Comparison of ENCODE assay signal across 8 cellular contexts in the genomic region with DNA sequence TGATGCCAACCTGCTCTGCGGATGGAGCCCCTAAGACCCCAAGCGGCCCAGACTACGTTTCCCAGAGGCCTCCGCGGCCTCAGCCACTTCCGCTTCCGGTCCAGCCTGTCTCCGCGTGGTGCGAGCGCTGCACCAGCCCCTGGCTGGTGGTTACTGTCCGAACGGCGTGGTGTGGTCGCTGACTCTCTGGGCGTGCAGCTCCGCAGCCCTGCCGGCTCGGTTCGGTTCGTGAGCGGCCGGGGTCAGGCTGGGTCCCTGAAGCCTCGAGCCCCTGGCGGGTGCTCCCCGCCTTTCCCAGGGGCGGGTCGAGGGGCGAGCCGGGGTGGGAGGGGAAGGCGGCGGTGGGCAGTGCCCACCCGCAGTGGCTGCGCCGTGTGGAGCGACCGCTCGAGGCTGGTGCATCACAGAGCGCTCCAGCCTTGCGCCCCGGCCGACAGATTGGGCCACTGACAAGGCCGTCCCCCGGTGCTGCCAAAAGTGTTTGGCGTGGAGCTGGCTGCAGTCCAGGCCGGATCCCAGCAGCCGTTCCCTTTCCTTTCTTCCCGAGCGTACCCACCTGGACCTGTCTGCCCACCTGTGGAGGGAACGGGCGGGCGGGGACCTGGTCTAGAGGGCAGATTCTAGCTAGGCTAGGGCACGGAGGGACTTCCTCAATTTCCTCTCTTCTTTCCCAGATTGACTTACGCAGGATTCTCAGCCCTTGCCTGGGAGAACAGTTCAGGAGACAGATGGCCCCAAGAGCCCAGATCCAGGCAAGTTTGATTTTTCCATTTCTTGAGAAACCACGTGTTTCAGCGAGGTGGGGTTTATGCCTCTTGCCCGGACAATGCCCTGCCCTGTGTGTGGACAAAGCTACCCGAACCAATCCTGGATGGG. TPM values are rescaled to one million over a fixed set of nuclear protein-coding genes. Genes with fewer than 3 reads are reported as not detected.
DNase-seq lines count a peak whose midpoint lies in the region; ATAC-seq and TF ChIP-seq lines count a peak whose summit lies in the region.

A gene (plus strand): TSS at position 116 of the 876 bp plus-strand sequence. CDS start 613 bp downstream, at position 729.

- H3K36me3 ChIP-seq in ACC112 (ENCODE audit: insufficient read depth, low read length) (peaks cover 8% of the 10 kb centered on the region; the same call in 1 of the 2 replicates), left lung (peaks cover 0 to 21% of the 10 kb centered on the region in 2 donors)

- H3K4me3 ChIP-seq in ACC112 (ENCODE audit: low read depth, low read length) (peak within 1 kb of the TSS; percentile 91), left lung (peak within 1 kb of the TSS; percentile 63 to 93)

- H2AFZ ChIP-seq in ACC112 (ENCODE audit: low read length, unreplicated experiment): peak within 1 kb of the TSS; percentile 77

- intact Hi-C loops in left lung (cut with DNase I): no loop called here

- H3K27ac ChIP-seq in ACC112 (ENCODE audit: low read depth, low read length) (peak within 1 kb of the TSS; percentile 28; the same call in 1 of the 2 replicates), left lung (peak within 1 kb of the TSS; percentile 49 to 63)

- peak; percentile 28 for DNase-seq in NCI-H510A (lab: John Stamatoyannopoulos, UW)
- DNase-seq in activated CD4-positive, alpha-beta T cell treated with anti-CD3 and anti-CD28 coated beads, Interleukin-2, amount 50 U/mL, for 1 hour: peak; percentile 50
- peak; percentile 72 for DNase-seq in dermis blood vessel endothelial cell
- peak; percentile 76 to 91 for DNase-seq in left lung
- DNase-seq in stimulated activated CD4-positive, alpha-beta T cell treated with anti-CD3 and anti-CD28 coated beads, Interleukin-2, amount 100 ng/mL, for 4 hours (ENCODE audit: low read depth): peak; percentile 61

- no peaks in the 10 kb centered on the region for H3K27me3 ChIP-seq in ACC112 (ENCODE audit: insufficient read depth, low read length)
- no peaks in the 10 kb centered on the region for H3K27me3 ChIP-seq in left lung

- TF ChIP-seq CTCF in left lung (IDR thresholded peaks at IDR 0.05): no peak

- peak; percentile 88 for TF ChIP-seq POLR2A in GM18526 (IDR thresholded peaks at IDR 0.05; ENCODE audit: extremely low read depth, insufficient read length)

- H3K79me2 ChIP-seq in ACC112 (ENCODE audit: control insufficient read depth, insufficient read depth, low read length, unreplicated experiment): peaks cover 6% of the 10 kb centered on the region

- peak; percentile 74 for ATAC-seq in HG03060 (IDR thresholded peaks at IDR 0.05; ENCODE audit: low read depth, unreplicated experiment)
- peak; percentile 98 for ATAC-seq in left lung

- no peaks in the 10 kb centered on the region for H3K9me3 ChIP-seq in left lung

- H3K4me1 ChIP-seq in ACC112 (ENCODE audit: control insufficient read depth, insufficient read depth, low read length, unreplicated experiment): peaks cover 16% of the 10 kb centered on the region
- H3K4me1 ChIP-seq in left lung: peaks cover 0 to 14% of the 10 kb centered on the region in 2 donors

RNA-seq across cellular contexts. Expression of the gene that starts here (rescaled TPM):
- total RNA-seq in dermis blood vessel endothelial cell (1.0 TPM in 2 replicates), left lung (1 to 10 TPM; 1.9 to 5.0 TPM)

Comparison
In these comparisons a context has a peak if more than half of its experiments do, and no peak if none do; other contexts are left out.
1. Peak in every context shown above with its lines: DNase-seq, ATAC-seq, H3K4me3 ChIP-seq and H3K27ac ChIP-seq.
2. DNase-seq: peak in every context shown above with its lines; median percentile 84 in left lung; 72 in dermis blood vessel endothelial cell; 61 in stimulated activated CD4-positive, alpha-beta T cell treated with anti-CD3 and anti-CD28 coated beads, Interleukin-2, amount 100 ng/mL, for 4 hours; 50 in activated CD4-positive, alpha-beta T cell treated with anti-CD3 and anti-CD28 coated beads, Interleukin-2, amount 50 U/mL, for 1 hour; 28 in NCI-H510A.